ENCODE assay signal across 2 cellular contexts in genomic region chr19:39858541-39858940, GRCh38.
TF ChIP-seq lines count a peak whose summit lies in the region.

No MANE protein-coding gene starts in this region.

TF ChIP-seq in A549, 52 proteins besides CTCF, POLR2A, EP300 and RAD21 (continued from another document):
- TF ChIP-seq MAFK (IDR thresholded peaks at IDR 0.05; ENCODE audit: partially characterized antibody) (no peak), PBX3 (IDR thresholded peaks at IDR 0.05) (no peak)

TF ChIP-seq in SK-N-SH treated with all-trans-retinoic acid at 6 μM for 48 hours, 23 proteins besides CTCF, POLR2A, EP300 and RAD21 (continued from another document):
- TF ChIP-seq OSR1 (CRISPR knock-in tag; IDR thresholded peaks at IDR 0.05) = no peak
- no peak for TF ChIP-seq RARB (CRISPR knock-in tag; IDR thresholded peaks at IDR 0.05)
- TF ChIP-seq TOX (CRISPR knock-in tag; IDR thresholded peaks at IDR 0.05; ENCODE audit: borderline replicate concordance) = no peak
- no peak for TF ChIP-seq ZNF565 (CRISPR knock-in tag; conservative IDR thresholded peaks at IDR 0.05; ENCODE audit: low read depth)
